Comparison of ENCODE assay signal across 1 cellular context in genomic region chr11:65416341-65417185, GRCh38.
A peak's percentile ranks its signal among the peaks of the same experiment; 100 is the strongest.
TF ChIP-seq lines count a peak whose summit lies in the region.

No MANE protein-coding gene starts in this region.

TF ChIP-seq in GM12878, 131 proteins besides CTCF, POLR2A, EP300 and RAD21 (continued from another document and continues in another):
- peak; percentile 90; the same call in 1 of the 2 replicates for TF ChIP-seq ZNF592 (IDR thresholded peaks at IDR 0.05)
- peak; percentile 22 for TF ChIP-seq KLF5 (IDR thresholded peaks at IDR 0.05; ENCODE audit: partially characterized antibody)
- TF ChIP-seq PML (IDR thresholded peaks at IDR 0.05; ENCODE audit: low read length) = no peak
- no peak for TF ChIP-seq HSF1 (IDR thresholded peaks at IDR 0.05; ENCODE audit: low read depth, low read length)
- TF ChIP-seq SREBF1 (IDR thresholded peaks at IDR 0.05; ENCODE audit: low read length) = no peak
- TF ChIP-seq PBX3 (IDR thresholded peaks at IDR 0.05; ENCODE audit: insufficient replicate concordance, low read depth, low read length) = no peak
- 0 out of 2 replicates have a peak, but pooled peaks have one; percentile 13 for TF ChIP-seq PKNOX1 (IDR thresholded peaks at IDR 0.05)
- no peak for TF ChIP-seq E2F4 (IDR thresholded peaks at IDR 0.05; ENCODE audit: low read depth, low read length)
- no peak for TF ChIP-seq KAT2A (conservative IDR thresholded peaks at IDR 0.05; ENCODE audit: control insufficient read depth, low read depth, low read length)
- TF ChIP-seq JUNB (IDR thresholded peaks at IDR 0.05) = no peak
- peak; percentile 68; the same call in 1 of the 2 replicates for TF ChIP-seq RB1 (IDR thresholded peaks at IDR 0.05; ENCODE audit: borderline replicate concordance)
- TF ChIP-seq SUPT20H (IDR thresholded peaks at IDR 0.05; ENCODE audit: borderline replicate concordance, control insufficient read depth, low read depth, low read length) = no peak
- TF ChIP-seq ATF2 (IDR thresholded peaks at IDR 0.05; ENCODE audit: low read length) = no peak
- TF ChIP-seq MYB (IDR thresholded peaks at IDR 0.05; ENCODE audit: borderline replicate concordance, low read depth, low read length) = no peak
- no peak for TF ChIP-seq E4F1 (IDR thresholded peaks at IDR 0.05; ENCODE audit: borderline replicate concordance, partially characterized antibody)
- TF ChIP-seq SRF (IDR thresholded peaks at IDR 0.05; ENCODE audit: low read depth in 2 of 2, low read length in 2 of 2) = no peak
- no peak for TF ChIP-seq EZH2 (IDR thresholded peaks at IDR 0.05; ENCODE audit: borderline replicate concordance, control insufficient read depth, low read depth, low read length)
- 0 out of 2 replicates have a peak, but pooled peaks have one; percentile 22 for TF ChIP-seq BMI1 (IDR thresholded peaks at IDR 0.05; ENCODE audit: borderline replicate concordance)
- TF ChIP-seq ASH2L (IDR thresholded peaks at IDR 0.05; ENCODE audit: borderline replicate concordance, low read depth) = no peak
- TF ChIP-seq ZSCAN29 (IDR thresholded peaks at IDR 0.05) = no peak
- 0 out of 2 replicates have a peak, but pooled peaks have one; percentile 30 for TF ChIP-seq TARDBP (IDR thresholded peaks at IDR 0.05; ENCODE audit: borderline replicate concordance)
- no peak for TF ChIP-seq USF1 (IDR thresholded peaks at IDR 0.05; ENCODE audit: borderline replicate concordance, extremely low read length, insufficient read depth, low read depth, low read length)
- TF ChIP-seq POLR2AphosphoS2 (IDR thresholded peaks at IDR 0.05; ENCODE audit: low read depth, low read length) = no peak
- no peak for TF ChIP-seq NFXL1 (IDR thresholded peaks at IDR 0.05; ENCODE audit: borderline replicate concordance)
- no peak for TF ChIP-seq JUND (IDR thresholded peaks at IDR 0.05; ENCODE audit: low read depth, low read length)
- TF ChIP-seq SMC3 (IDR thresholded peaks at IDR 0.05; ENCODE audit: borderline replicate concordance, low read length) = peak; percentile 97
- no peak for TF ChIP-seq MYC (IDR thresholded peaks at IDR 0.05; ENCODE audit: insufficient read depth, insufficient read length, insufficient replicate concordance, low read length, severe bottlenecking)
- no peak for TF ChIP-seq POLR2AphosphoS5 (IDR thresholded peaks at IDR 0.05; ENCODE audit: low read length)
- TF ChIP-seq HDAC2 (IDR thresholded peaks at IDR 0.05) = no peak
- TF ChIP-seq ZBTB40 (IDR thresholded peaks at IDR 0.05; ENCODE audit: borderline replicate concordance) = no peak
- TF ChIP-seq ATF7 (IDR thresholded peaks at IDR 0.05; ENCODE audit: low read depth) = no peak; the same call in 1 of the 2 replicates
- peak in 1 of 2 experiments; percentile 51; a peak in 2 of 4 replicates for TF ChIP-seq BHLHE40 (IDR thresholded peaks at IDR 0.05; ENCODE audit: borderline replicate concordance in 1 of 2, low read depth in 2 of 2, low read length in 1 of 2)
- TF ChIP-seq ZNF687 (IDR thresholded peaks at IDR 0.05) = no peak; the same call in none of the 2 replicates
